Comparison of ENCODE assay signal across 14 cellular contexts in genomic region chr3:8318002-8318649, GRCh38.
DNase-seq lines count a peak whose midpoint lies in the region; TF ChIP-seq lines count a peak whose summit lies in the region.
"Had no signal": no experiment of that assay in that cellular context is flagged by ENCODE, and none has a peak within 500 bp of the region (broad histone marks: within the 10 kb centered on the region; RNA-seq: fewer than 3 reads in every experiment).

No MANE protein-coding gene starts in this region.

- peak; percentile 38 for DNase-seq in AG20443 (ENCODE audit: low spot score)
- DNase-seq in HFFc6 = peak; percentile 17
- DNase-seq in amniotic epithelial cell (ENCODE audit: low read depth) = peak; percentile 3
- DNase-seq in islet precursor cell = peak; percentile 68
- DNase-seq in HAP-1 (ENCODE audit: low spot score in 2 of 2) = no peak
- DNase-seq in DMS 273 treated with DMSO at 0.1 percent for 48 hours (lab: John Stamatoyannopoulos, UW) = no peak
- DNase-seq in central memory CD4-positive, alpha-beta T cell = no peak
- DNase-seq: activated CD4-positive, CD25-positive, alpha-beta regulatory T cell; activated naive CD4-positive, alpha-beta T cell treated with anti-CD3 and anti-CD28 coated beads, Interleukin-2, amount 10 ng/mL, durations not matched to agents 7 days and 5 days; Caco-2; cerebellar nuclear complex; NCI-H1092 treated with DMSO at 0.1 percent for 48 hours had no signal

- H3K36me3 Mint-ChIP-seq in HFFc6 (ENCODE audit: low read depth) = no peaks in the 10 kb centered on the region
- H3K36me3 Mint-ChIP-seq: activated naive CD4-positive, alpha-beta T cell treated with anti-CD3 and anti-CD28 coated beads, Interleukin-2, amount 10 ng/mL, durations not matched to agents 7 days and 5 days had no signal

- H3K4me1 Mint-ChIP-seq in HFFc6 (ENCODE audit: low read depth) = no peaks in the 10 kb centered on the region
- H3K4me1 Mint-ChIP-seq: activated naive CD4-positive, alpha-beta T cell treated with anti-CD3 and anti-CD28 coated beads, Interleukin-2, amount 10 ng/mL, durations not matched to agents 7 days and 5 days had no signal

- no peaks in the 10 kb centered on the region for H3K9me3 ChIP-seq in HAP-1
- H3K9me3 ChIP-seq: Caco-2 had no signal

- no peaks in the 10 kb centered on the region for H3K27me3 Mint-ChIP-seq in HFFc6 (ENCODE audit: insufficient read depth)

- H3K9me3 Mint-ChIP-seq in HFFc6 = no peaks in the 10 kb centered on the region
- H3K9me3 Mint-ChIP-seq: activated naive CD4-positive, alpha-beta T cell treated with anti-CD3 and anti-CD28 coated beads, Interleukin-2, amount 10 ng/mL, durations not matched to agents 7 days and 5 days had no signal

- no peaks in the 10 kb centered on the region for H3K27me3 ChIP-seq in HAP-1 (ENCODE audit: low read depth)

- H3K4me3 Mint-ChIP-seq in HFFc6 = no peak overlapping the region; the same call in 1 of the 2 replicates
- H3K4me3 Mint-ChIP-seq: activated naive CD4-positive, alpha-beta T cell treated with anti-CD3 and anti-CD28 coated beads, Interleukin-2, amount 10 ng/mL, durations not matched to agents 7 days and 5 days had no signal

- TF ChIP-seq CTCF in HFFc6 (IDR thresholded peaks at IDR 0.05) = no peak

- in situ Hi-C loops in HAP-1 (cut with MboI; ENCODE audit: low sequenced_read_pairs) = no loop called here

- H3K4me1 ChIP-seq in HAP-1 = no peaks in the 10 kb centered on the region
- H3K4me1 ChIP-seq: Caco-2 had no signal

- no peak overlapping the region for H3K4me3 ChIP-seq in HAP-1
- H3K4me3 ChIP-seq: SK-N-MC, smooth muscle cell had no signal

- no peak overlapping the region for H3K27ac Mint-ChIP-seq in HFFc6
- H3K27ac Mint-ChIP-seq: activated naive CD4-positive, alpha-beta T cell treated with anti-CD3 and anti-CD28 coated beads, Interleukin-2, amount 10 ng/mL, durations not matched to agents 7 days and 5 days had no signal

- H3K36me3 ChIP-seq in HAP-1 (replicated peaks) = no peaks in the 10 kb centered on the region

Comparison
In these comparisons a context has a peak if more than half of its experiments do, and no peak if none do; other contexts are left out.
1. DNase-seq: peak in AG20443 (single experiment), HFFc6 (single experiment), amniotic epithelial cell (single experiment) and islet precursor cell (single experiment); none in HAP-1 (0 of 2), DMS 273 treated with DMSO at 0.1 percent for 48 hours (single experiment) and central memory CD4-positive, alpha-beta T cell (single experiment).